ENCODE assay signal across 22 cellular contexts in the genomic region with DNA sequence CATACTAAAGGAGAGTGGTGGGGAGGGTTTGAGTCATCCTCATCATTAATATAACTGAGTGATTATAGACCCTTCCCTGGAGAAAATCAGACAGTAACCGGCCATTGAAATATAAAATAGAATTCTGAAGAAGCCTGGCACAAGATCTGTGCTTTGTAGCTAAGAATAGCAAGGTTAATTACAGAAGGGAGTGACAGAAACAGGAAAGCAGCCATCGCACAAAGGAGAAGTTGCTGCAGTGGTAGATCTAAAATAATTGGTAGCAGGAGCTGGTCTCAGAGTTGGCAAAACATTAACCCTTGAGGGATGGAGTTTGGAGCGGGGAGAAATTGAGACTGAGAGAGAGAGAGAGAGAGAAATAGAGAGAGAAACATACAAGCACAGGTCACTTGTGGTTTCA.
"Had no signal": no experiment of that assay in that cellular context is flagged by ENCODE, and none has a peak within 500 bp of the region (broad histone marks: within the 10 kb centered on the region; RNA-seq: fewer than 3 reads in every experiment).

No MANE protein-coding gene starts in this region.

- H3K27me3 Mint-ChIP-seq: activated naive CD8-positive, alpha-beta T cell treated with anti-CD3 and anti-CD28 coated beads, Interleukin-2, amount 10 ng/mL, durations not matched to agents 7 days and 5 days; activated T-cell treated with anti-CD3 and anti-CD28 coated beads, Interleukin-2, amount 50 U/mL, for 24 hours; memory B cell had no signal

- H3K9me3 ChIP-seq: gastrocnemius medialis, left lung, upper lobe of right lung had no signal

- H3K36me3 Mint-ChIP-seq: activated naive CD8-positive, alpha-beta T cell treated with anti-CD3 and anti-CD28 coated beads, Interleukin-2, amount 10 ng/mL, durations not matched to agents 7 days and 5 days; memory B cell had no signal

- H3K27ac Mint-ChIP-seq: activated CD8-positive, alpha-beta T cell treated with anti-CD3 and anti-CD28 coated beads, Interleukin-2, amount 10 ng/mL, durations not matched to agents 7 days and 5 days; activated naive CD8-positive, alpha-beta T cell treated with anti-CD3 and anti-CD28 coated beads, Interleukin-2, amount 10 ng/mL, durations not matched to agents 7 days and 5 days; activated T-cell treated with anti-CD3 and anti-CD28 coated beads, Interleukin-2, amount 50 U/mL, for 24 hours; activated T-helper 2 cell treated with anti-CD3 and anti-CD28 coated beads, Interferon-gamma antibody, Interleukin-2, Interleukin-4, amounts not matched to agents 10 μg/mL and 5 μg/mL and 100 μg/mL, durations not matched to agents 14 hours and 24 hours and 36 hours; memory B cell had no signal

- H3K4me3 ChIP-seq: gastrocnemius medialis, left lung, upper lobe of right lung had no signal

- ATAC-seq: activated CD8-positive, alpha-beta T cell treated with anti-CD3 and anti-CD28 coated beads, Interleukin-2, amount 10 ng/mL, durations not matched to agents 7 days and 5 days; esophagus mucosa; gastrocnemius medialis; left lung; upper lobe of right lung had no signal

- H3K4me1 ChIP-seq: gastrocnemius medialis, left lung, upper lobe of right lung had no signal

- H3K4me3 Mint-ChIP-seq: activated CD8-positive, alpha-beta T cell treated with anti-CD3 and anti-CD28 coated beads, Interleukin-2, amount 10 ng/mL, durations not matched to agents 7 days and 5 days; activated naive CD8-positive, alpha-beta T cell treated with anti-CD3 and anti-CD28 coated beads, Interleukin-2, amount 10 ng/mL, durations not matched to agents 7 days and 5 days; activated T-cell treated with anti-CD3 and anti-CD28 coated beads, Interleukin-2, amount 50 U/mL, for 24 hours; memory B cell had no signal

- H3K4me1 Mint-ChIP-seq: activated naive CD8-positive, alpha-beta T cell treated with anti-CD3 and anti-CD28 coated beads, Interleukin-2, amount 10 ng/mL, durations not matched to agents 7 days and 5 days; memory B cell had no signal

- DNase-seq: activated CD4-positive, alpha-beta T cell treated with anti-CD3 and anti-CD28 coated beads for 48 hours; activated CD4-positive, CD25-positive, alpha-beta regulatory T cell; activated CD8-positive, alpha-beta T cell treated with anti-CD3 and anti-CD28 coated beads, Interleukin-2, amount 10 ng/mL, durations not matched to agents 7 days and 5 days; activated naive CD4-positive, alpha-beta T cell treated with Interleukin-2 at 50 U/mL for 16 hours; activated naive CD8-positive, alpha-beta T cell treated with anti-CD3 and anti-CD28 coated beads, Interleukin-2, amount 10 ng/mL, durations not matched to agents 7 days and 5 days; activated T-cell treated with anti-CD3 and anti-CD28 coated beads, Interleukin-2, amount 50 U/mL, for 24 hours; anterior cingulate cortex; brain microvascular endothelial cell; effector CD4-positive, alpha-beta T cell; gastrocnemius medialis; head of caudate nucleus; left lung; occipital lobe; stimulated activated CD4-positive, alpha-beta T cell treated with anti-CD3 and anti-CD28 coated beads, Interleukin-12 subunit alpha, Interleukin-12 subunit beta, amount 100 ng/mL, for 4 hours; stimulated activated CD4-positive, alpha-beta T cell treated with anti-CD3 and anti-CD28 coated beads, Interleukin-1b, Interleukin-23, amount 100 ng/mL, for 48 hours; stimulated activated CD8-positive, alpha-beta memory T cell treated with anti-CD3 and anti-CD28 coated beads, Interleukin-4, amount 100 ng/mL, for 48 hours; stimulated activated naive CD4-positive, alpha-beta T cell; T-helper 2 cell; upper lobe of right lung had no signal

- H3K9me3 Mint-ChIP-seq: activated naive CD8-positive, alpha-beta T cell treated with anti-CD3 and anti-CD28 coated beads, Interleukin-2, amount 10 ng/mL, durations not matched to agents 7 days and 5 days; activated T-cell treated with anti-CD3 and anti-CD28 coated beads, Interleukin-2, amount 50 U/mL, for 24 hours; activated T-helper 2 cell treated with anti-CD3 and anti-CD28 coated beads, Interferon-gamma antibody, Interleukin-2, Interleukin-4, amounts not matched to agents 10 μg/mL and 5 μg/mL and 100 μg/mL, durations not matched to agents 14 hours and 24 hours and 36 hours; memory B cell had no signal

- H3K27ac ChIP-seq: brain microvascular endothelial cell, gastrocnemius medialis, left lung, upper lobe of right lung had no signal

- H3K27me3 ChIP-seq: brain microvascular endothelial cell, gastrocnemius medialis, left lung, upper lobe of right lung had no signal

- H3K36me3 ChIP-seq: brain microvascular endothelial cell, gastrocnemius medialis, left lung, upper lobe of right lung had no signal
